ENCODE assay signal across 8 cellular contexts in genomic region chr5:91384671-91385430, GRCh38. TPM values are rescaled to one million over a fixed set of nuclear protein-coding genes. Genes with fewer than 3 reads are reported as not detected.
A peak's percentile ranks its signal among the peaks of the same experiment; 100 is the strongest.
DNase-seq lines count a peak whose midpoint lies in the region; ATAC-seq, FAIRE-seq and TF ChIP-seq lines count a peak whose summit lies in the region.

No MANE protein-coding gene starts in this region.

- POLR2A ChIA-PET in K562 (lab: Yijun Ruan, JAX): interaction anchor here (0.6 to 4.5 kb wide), 13 partner anchors 14 to 582 kb away, joined by 3 to 47 read pairs (median 3); no protein-coding TSS in a partner anchor

- H3K9me3 ChIP-seq in K562 (replicated peaks; ENCODE audit: control insufficient read depth, insufficient read depth, low read depth, low read length) (no peaks in the 10 kb centered on the region; the same call in 1 of the 2 replicates), skeletal muscle satellite cell (replicated peaks; ENCODE audit: low read length) (no peaks in the 10 kb centered on the region)

- H3K27me3 ChIP-seq in K562 (ENCODE audit: control insufficient read depth in 2 of 2, insufficient read depth in 2 of 2, low read length in 2 of 2): no peaks in the 10 kb centered on the region
- no peaks in the 10 kb centered on the region for H3K27me3 ChIP-seq in skeletal muscle satellite cell (ENCODE audit: control insufficient read depth, insufficient read depth, low read length)

- H3K9me1 ChIP-seq in K562 (ENCODE audit: control insufficient read depth, insufficient read depth, low read length): no peaks in the 10 kb centered on the region

- peak; percentile 74 for FAIRE-seq in K562 (lab: Jason Lieb, UNC)

- CTCF ChIA-PET in K562 (lab: Yijun Ruan, JAX; ENCODE audit: low intra/inter-chr PET ratio): interaction anchor here (0.6 to 5.1 kb wide), 16 partner anchors 35 to 1967 kb away, joined by 3 to 104 read pairs (median 5); no protein-coding TSS in a partner anchor

- intact Hi-C loops in K562 (cut with micrococcal nuclease): loop anchor here (1.0 to 2.0 kb wide), 5 partner anchors 159 to 519 kb away; no protein-coding TSS in a partner anchor

- TF ChIP-seq RAD21 in K562 (CRISPR knock-in tag; conservative IDR thresholded peaks at IDR 0.05 in 1 of 2, IDR thresholded peaks at IDR 0.05 in 1 of 2): peak; percentile 100

- H3K9ac ChIP-seq in K562 (ENCODE audit: insufficient read depth in 1 of 2, low read depth in 2 of 2, low read length in 2 of 2): peak overlapping the region in 1 of 2 experiments; percentile 98; a peak in 2 of 4 replicates
- H3K9ac ChIP-seq in skeletal muscle satellite cell (ENCODE audit: low read depth, low read length): peak overlapping the region; percentile 100

- H3K79me2 ChIP-seq in K562 (ENCODE audit: control insufficient read depth, insufficient read depth, low read length): peaks cover 44% of the 10 kb centered on the region

- TF ChIP-seq POLR2A in K562 (conservative IDR thresholded peaks at IDR 0.05): no peak

- H4K20me1 ChIP-seq in K562 (replicated peaks; ENCODE audit: control insufficient read depth, insufficient read depth, low read length): 0 out of 2 replicates have a peak, but pooled peaks cover 3% of the 10 kb centered on the region

- H2AFZ ChIP-seq in K562 (ENCODE audit: low read depth, low read length): peak overlapping the region; percentile 75

- 0% methylated on average over 6 of the region's 6 CpGs for WGBS in K562 (ENCODE audit: insufficient coverage, low coverage, missing lambda C conversion rate)

- H3K4me2 ChIP-seq in K562 (ENCODE audit: insufficient read depth, low read length): peak overlapping the region; percentile 85
- peak overlapping the region; percentile 91 for H3K4me2 ChIP-seq in skeletal muscle satellite cell (ENCODE audit: low read length)

- TF ChIP-seq EP300 in K562 (IDR thresholded peaks at IDR 0.05; ENCODE audit: low read length): peak; percentile 33; the same call in 1 of the 2 replicates

- H3K27ac ChIP-seq in K562 (ENCODE audit: extremely low read depth, low read depth, low read length): peak overlapping the region; percentile 96; the same call in 2 of the 3 replicates

- BruUV-seq in K562 (replicated peaks; lab: Mats Ljungman, UMichigan): no TSS peak

- in situ Hi-C loops in K562 (cut with MboI): loop anchor here (5.0 to 10.0 kb wide), 3 partner anchors 168 to 520 kb away; no protein-coding TSS in a partner anchor

- ATAC-seq in GM21447 (IDR thresholded peaks at IDR 0.05; ENCODE audit: unreplicated experiment) (peak; percentile 8), K562 (peak; percentile 1; the same call in 2 of the 3 replicates), GM18907 (IDR thresholded peaks at IDR 0.05; ENCODE audit: unreplicated experiment) (no peak)

- no peaks in the 10 kb centered on the region for H3K4me1 ChIP-seq in K562 (replicated peaks in 1 of 2; ENCODE audit: control insufficient read depth in 2 of 2, insufficient read depth in 2 of 2, low read length in 2 of 2)
- H3K4me1 ChIP-seq in skeletal muscle satellite cell (ENCODE audit: control insufficient read depth, insufficient read depth, low read length): peaks cover 9% of the 10 kb centered on the region

- peaks cover 5% of the 10 kb centered on the region; the same call in 2 of the 3 replicates for H3K36me3 ChIP-seq in K562 (ENCODE audit: control insufficient read depth, insufficient read depth, low read length)
- H3K36me3 ChIP-seq in skeletal muscle satellite cell (ENCODE audit: insufficient read depth, low read length): peaks cover 3% of the 10 kb centered on the region

- DNase-seq in DMS79 treated with DMSO at 0.1 percent for 48 hours (lab: John Stamatoyannopoulos, UW): peak; percentile 81
- peak; percentile 95 to 96 for DNase-seq in Kasumi-1 (lab: John Stamatoyannopoulos, UW)
- peak; percentile 96 for DNase-seq in OCI-M1 (lab: John Stamatoyannopoulos, UW)
- DNase-seq in K562 (ENCODE audit: extremely low read depth in 1 of 4, low spot score in 3 of 4): peak; percentile 74 to 92 (median 81)
- DNase-seq in iPS-NIHi11 (ENCODE audit: low spot score): peak; percentile 70

- TF ChIP-seq CTCF in K562 (IDR thresholded peaks at IDR 0.05 in 2 of 3, conservative IDR thresholded peaks at IDR 0.05 in 1 of 3; ENCODE audit: insufficient read depth in 2 of 3, low read depth in 1 of 3, low read length in 3 of 3): peak; percentile 88 to 100 (median 98)

- H3K4me3 ChIP-seq in K562: peak overlapping the region; percentile 60
- peak overlapping the region; percentile 89 for H3K4me3 ChIP-seq in skeletal muscle satellite cell (ENCODE audit: low read length)

TF ChIP-seq in K562, 482 proteins besides CTCF, POLR2A, EP300 and RAD21 (continues in another document):
- TF ChIP-seq ATF7 (IDR thresholded peaks at IDR 0.05): peak; percentile 46; the same call in 1 of the 2 replicates
- TF ChIP-seq HNRNPH1 (optimal IDR thresholded peaks at IDR 0.05; ENCODE audit: low read depth, low read length): no peak
- TF ChIP-seq ZNF589 (CRISPR knock-in tag; IDR thresholded peaks at IDR 0.05; ENCODE audit: low read depth): 0 out of 2 replicates have a peak, but pooled peaks have one; percentile 20
- TF ChIP-seq CBFA2T2 (conservative IDR thresholded peaks at IDR 0.05): no peak
- TF ChIP-seq FOXJ2 (tag; IDR thresholded peaks at IDR 0.05): 0 out of 2 replicates have a peak, but pooled peaks have one; percentile 44
- 0 out of 2 replicates have a peak, but pooled peaks have one; percentile 4 for TF ChIP-seq SNIP1 (IDR thresholded peaks at IDR 0.05; ENCODE audit: low read depth)
- no peak for TF ChIP-seq RBM39 (optimal IDR thresholded peaks at IDR 0.05; ENCODE audit: low read depth, low read length)
- no peak for TF ChIP-seq ZBTB1 (CRISPR knock-in tag; IDR thresholded peaks at IDR 0.05; ENCODE audit: borderline replicate concordance, low read depth)
- TF ChIP-seq GATAD2B (IDR thresholded peaks at IDR 0.05; ENCODE audit: borderline replicate concordance): peak; percentile 68
- TF ChIP-seq ZNF830 (CRISPR knock-in tag; IDR thresholded peaks at IDR 0.05): no peak
- peak; percentile 70; the same call in 1 of the 2 replicates for TF ChIP-seq ARID3A (IDR thresholded peaks at IDR 0.05; ENCODE audit: borderline replicate concordance, low read depth, low read length)
- TF ChIP-seq THRA (IDR thresholded peaks at IDR 0.05): no peak
- peak; percentile 86 for TF ChIP-seq SMC3 (conservative IDR thresholded peaks at IDR 0.05; ENCODE audit: insufficient read depth, low read depth, low read length)

RNA-seq across cellular contexts. Expression of gene ARRDC3, which starts 1.7 kb away (rescaled TPM):
- total RNA-seq in K562 (2011; cell fraction: chromatin; rRNA removed; ENCODE audit: low replicate concordance): 71.8 and 190 TPM in 2 replicates
- total RNA-seq in K562 (2011; cell fraction: nucleolus; rRNA removed): 40.0 and 50.7 TPM in 2 replicates
- 79.3 and 101 TPM in 2 replicates for total RNA-seq in K562 (2011; cell fraction: nucleoplasm; rRNA removed)
- total RNA-seq in K562 (2014; rRNA removed): 45.2 and 46.2 TPM in 2 replicates
- 54.4 and 58.1 TPM in 2 replicates for total RNA-seq in K562 (2014; rRNA removed; fragmentation: Illumina TruSeq; extraction: Trizol)
- total RNA-seq in K562 (2015; rRNA removed; fragmentation: Illumina TruSeq; extraction: Trizol): 36.0 and 39.4 TPM in 2 replicates
- 42.1 and 49.1 TPM in 2 replicates for total RNA-seq in K562 (2021)
- polyA plus RNA-seq in K562 (2011; rRNA removed): 40.4 and 41.0 TPM in 2 replicates
- polyA plus RNA-seq in K562 (2011; cell fraction: cytosol; rRNA removed): 6.3 and 18.7 TPM in 2 replicates
- 49.0 and 78.9 TPM in 2 replicates for polyA plus RNA-seq in K562 (2011; cell fraction: nucleus; rRNA removed)
- 27.7 and 35.0 TPM in 2 replicates for polyA plus RNA-seq in K562 (2012)
- polyA plus RNA-seq in K562 (2014; fragmentation: Illumina TruSeq; extraction: Trizol): 19.3 and 25.5 TPM in 2 replicates
- polyA plus RNA-seq in K562 (2014; fragmentation: Nextera tagmentation; extraction: Ambion mirVana): 10 to 100 TPM; 23.8 to 30.2 TPM
- 15.3 and 15.9 TPM in 2 replicates for polyA plus RNA-seq in K562 (2014; rRNA removed)
- 193 and 245 TPM in 2 replicates for polyA minus RNA-seq in K562 (2011; rRNA and poly(A)+ RNA removed)
- 88.1 and 97.8 TPM in 2 replicates for polyA minus RNA-seq in K562 (2011; cell fraction: cytosol; rRNA and poly(A)+ RNA removed)
- 124 and 274 TPM in 2 replicates for polyA minus RNA-seq in K562 (2011; cell fraction: nucleus; rRNA and poly(A)+ RNA removed)
- total RNA-seq in skeletal muscle satellite cell (2012; rRNA removed): 90.5 and 105 TPM in 2 replicates
